In genomic region chr14:67821121-67821520, GRCh38 we compare ENCODE assay signal across 1 cellular context.
TF ChIP-seq lines count a peak whose summit lies in the region.

No MANE protein-coding gene starts in this region.

TF ChIP-seq in HCT116, 20 proteins besides CTCF, POLR2A, EP300 and RAD21 (continued from another document):
- TF ChIP-seq ATF3 (IDR thresholded peaks at IDR 0.05) (no peak), EZH2 (IDR thresholded peaks at IDR 0.05) (no peak), EZH2phosphoT487 (IDR thresholded peaks at IDR 0.05; ENCODE audit: borderline replicate concordance) (no peak), ELF1 (IDR thresholded peaks at IDR 0.05; ENCODE audit: borderline replicate concordance, low read depth) (no peak), CEBPB (IDR thresholded peaks at IDR 0.05; ENCODE audit: low read depth) (no peak), ZFX (IDR thresholded peaks at IDR 0.05) (no peak), JUND (IDR thresholded peaks at IDR 0.05) (no peak), SP1 (IDR thresholded peaks at IDR 0.05; ENCODE audit: low read depth) (no peak), TCF7L2 (IDR thresholded peaks at IDR 0.05; ENCODE audit: borderline replicate concordance, extremely low read depth, insufficient read depth, insufficient read length) (no peak), FOSL1 (IDR thresholded peaks at IDR 0.05; ENCODE audit: low read depth) (no peak), SIN3A (IDR thresholded peaks at IDR 0.05; ENCODE audit: low read depth) (no peak), ZBTB33 (IDR thresholded peaks at IDR 0.05; ENCODE audit: extremely low read depth, insufficient replicate concordance, low read length) (no peak), SRF (IDR thresholded peaks at IDR 0.05; ENCODE audit: low read depth) (no peak), YY1 (IDR thresholded peaks at IDR 0.05; ENCODE audit: extremely low read depth, insufficient replicate concordance, low read depth, low read length) (no peak), MAX (IDR thresholded peaks at IDR 0.05) (no peak), ZNF274 (IDR thresholded peaks at IDR 0.05; ENCODE audit: low read depth, low read length) (no peak), REST (IDR thresholded peaks at IDR 0.05; ENCODE audit: low read depth) (no peak), POLR2AphosphoS5 (IDR thresholded peaks at IDR 0.05; ENCODE audit: low read depth, low read length) (no peak), EGR1 (IDR thresholded peaks at IDR 0.05; ENCODE audit: low read depth) (no peak)
